ENCODE assay signal across 9 cellular contexts in the genomic region with DNA sequence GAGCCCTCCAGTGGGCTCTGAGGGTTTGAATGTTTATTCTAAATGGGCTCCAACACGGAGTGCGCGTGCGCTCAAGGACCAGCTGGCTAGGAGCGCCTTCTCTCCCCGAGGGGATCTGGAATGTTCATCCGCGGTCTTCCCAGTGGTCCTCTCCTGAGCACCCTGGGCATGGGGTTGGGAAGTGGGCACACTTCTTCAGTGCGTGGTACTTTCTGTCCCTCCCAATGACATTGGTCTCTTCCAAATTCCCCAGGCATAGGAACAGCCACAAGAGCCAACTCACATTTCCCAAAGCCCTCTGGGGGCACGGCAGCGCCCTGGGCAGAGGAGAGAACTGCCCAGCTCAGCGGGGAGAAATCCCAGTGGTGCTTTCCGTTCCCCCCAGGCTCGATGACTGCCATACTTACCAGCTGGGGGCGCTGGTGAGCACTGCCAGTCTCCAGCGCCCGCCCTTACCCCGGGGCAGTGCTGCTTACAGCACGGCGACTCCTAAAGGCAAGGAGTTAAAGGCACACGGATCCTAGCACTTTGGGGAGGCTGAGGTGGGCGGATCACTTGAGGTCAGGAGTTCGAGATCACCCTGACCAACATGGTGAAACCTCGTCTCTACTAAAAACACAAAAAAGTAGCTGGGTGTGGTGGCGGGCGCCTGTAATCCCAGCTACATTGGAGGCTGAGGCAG. TPM values are rescaled to one million over a fixed set of nuclear protein-coding genes. Genes with fewer than 3 reads are reported as not detected.
A peak's percentile ranks its signal among the peaks of the same experiment; 100 is the strongest.
DNase-seq lines count a peak whose midpoint lies in the region; ATAC-seq and TF ChIP-seq lines count a peak whose summit lies in the region.
"Had no signal": no experiment of that assay in that cellular context is flagged by ENCODE, and none has a peak within 500 bp of the region (broad histone marks: within the 10 kb centered on the region; RNA-seq: fewer than 3 reads in every experiment).

No MANE protein-coding gene starts in this region.

- H3K9me3 ChIP-seq in DOHH2 (ENCODE audit: control insufficient read depth, insufficient read depth, low read length), result no peaks in the 10 kb centered on the region

- H3K9me2 ChIP-seq in DOHH2 (replicated peaks; ENCODE audit: control insufficient read depth, low read length), result no peaks in the 10 kb centered on the region

- peak overlapping the region; percentile 68 for H3K4me2 ChIP-seq in DOHH2 (ENCODE audit: low read length)

- no peak overlapping the region for H3K27ac ChIP-seq in DOHH2 (ENCODE audit: low read depth, low read length)

- no peaks in the 10 kb centered on the region for H3K36me3 ChIP-seq in DOHH2 (ENCODE audit: control insufficient read depth, low read length)

- H3K4me1 ChIP-seq in DOHH2 (ENCODE audit: control insufficient read depth, low read length), result peaks cover 7% of the 10 kb centered on the region

- peak overlapping the region; percentile 50 for H3K4me3 ChIP-seq in DOHH2 (ENCODE audit: low read length)
- H3K4me3 ChIP-seq in epithelial cell of esophagus (ENCODE audit: low read length), result no peak overlapping the region

- no peaks in the 10 kb centered on the region for H3F3A ChIP-seq in DOHH2 (ENCODE audit: control insufficient read depth, insufficient read depth)

- no peaks in the 10 kb centered on the region for H3K36me3 Mint-ChIP-seq in activated CD8-positive, alpha-beta memory T cell treated with anti-CD3 and anti-CD28 coated beads, Interleukin-2, amount 10 ng/mL, durations not matched to agents 7 days and 5 days

- no peaks in the 10 kb centered on the region for H4K20me1 ChIP-seq in DOHH2 (ENCODE audit: control insufficient read depth, insufficient read depth, low read depth, low read length)

- no peaks in the 10 kb centered on the region for H3K9me3 Mint-ChIP-seq in activated CD8-positive, alpha-beta memory T cell treated with anti-CD3 and anti-CD28 coated beads, Interleukin-2, amount 10 ng/mL, durations not matched to agents 7 days and 5 days (ENCODE audit: low read depth)

- H3K79me2 ChIP-seq in DOHH2 (ENCODE audit: control insufficient read depth, low read length), result no peaks in the 10 kb centered on the region

- H3K27ac Mint-ChIP-seq in activated CD8-positive, alpha-beta memory T cell treated with anti-CD3 and anti-CD28 coated beads, Interleukin-2, amount 10 ng/mL, durations not matched to agents 7 days and 5 days, result no peak overlapping the region

- TF ChIP-seq CTCF in DOHH2 (IDR thresholded peaks at IDR 0.05; ENCODE audit: low read depth, low read length, poor library complexity, severe bottlenecking) (peak; percentile 88), epithelial cell of esophagus (IDR thresholded peaks at IDR 0.05; ENCODE audit: insufficient read depth, low read depth, low read length, missing control alignments) (peak; percentile 48)

- H3K4me1 Mint-ChIP-seq in activated CD8-positive, alpha-beta memory T cell treated with anti-CD3 and anti-CD28 coated beads, Interleukin-2, amount 10 ng/mL, durations not matched to agents 7 days and 5 days, result peaks cover 6% of the 10 kb centered on the region

- no peak overlapping the region for H3K4me3 Mint-ChIP-seq in activated CD8-positive, alpha-beta memory T cell treated with anti-CD3 and anti-CD28 coated beads, Interleukin-2, amount 10 ng/mL, durations not matched to agents 7 days and 5 days

- H3K27me3 Mint-ChIP-seq in activated CD8-positive, alpha-beta memory T cell treated with anti-CD3 and anti-CD28 coated beads, Interleukin-2, amount 10 ng/mL, durations not matched to agents 7 days and 5 days, result peaks cover 29% of the 10 kb centered on the region

- DNase-seq in MV-4-11 (lab: John Stamatoyannopoulos, UW) (peak; percentile 10), epithelial cell of esophagus (ENCODE audit: low read depth) (peak; percentile 42), midbrain (lab: John Stamatoyannopoulos, UW) (peak; percentile 6)
- peak; percentile 71 for DNase-seq in activated CD8-positive, alpha-beta memory T cell treated with anti-CD3 and anti-CD28 coated beads, Interleukin-2, amount 10 ng/mL, durations not matched to agents 7 days and 5 days
- DNase-seq in stimulated activated CD8-positive, alpha-beta memory T cell treated with anti-CD3 and anti-CD28 coated beads, Interleukin-2, amount 100 ng/mL, for 48 hours (ENCODE audit: low read depth in 2 of 2), result peak; percentile 63 to 66

- ATAC-seq in activated CD8-positive, alpha-beta memory T cell treated with anti-CD3 and anti-CD28 coated beads, Interleukin-2, amount 10 ng/mL, durations not matched to agents 7 days and 5 days, result peak; percentile 84
- ATAC-seq in HG03457 (IDR thresholded peaks at IDR 0.05; ENCODE audit: unreplicated experiment) (no peak), GM18511 (IDR thresholded peaks at IDR 0.05; ENCODE audit: unreplicated experiment) (no peak)

- no peaks in the 10 kb centered on the region for H3K27me3 ChIP-seq in DOHH2 (ENCODE audit: control insufficient read depth, low read length)

- CTCF ChIA-PET in activated CD8-positive, alpha-beta memory T cell treated with anti-CD3 and anti-CD28 coated beads, Interleukin-2, amount 10 ng/mL, durations not matched to agents 7 days and 5 days (lab: Charles Lee), result interaction anchor here (0.6 to 3.0 kb wide), 17 partner anchors 9 to 247 kb away, joined by 3 to 10 read pairs (median 3); a partner anchor contains a TSS

RNA-seq across cellular contexts. Expression of a gene that starts 29.9 kb away (rescaled TPM):
- total RNA-seq in activated CD8-positive, alpha-beta memory T cell treated with anti-CD3 and anti-CD28 coated beads, Interleukin-2, amount 10 ng/mL, durations not matched to agents 7 days and 5 days, result not detected
- total RNA-seq: T-helper 2 cell treated with Interferon-gamma antibody and Interleukin-4, amounts not matched to agents 100 ng/mL and 5 ng/mL, for 36 hours had no signal

RNA-seq across cellular contexts. Expression of a gene that starts 36.0 kb away (rescaled TPM):
- total RNA-seq in activated CD8-positive, alpha-beta memory T cell treated with anti-CD3 and anti-CD28 coated beads, Interleukin-2, amount 10 ng/mL, durations not matched to agents 7 days and 5 days, result not detected

Comparison
In these comparisons a context has a peak if more than half of its experiments do, and no peak if none do; other contexts are left out.
1. DNase-seq: peak in every context shown above with its lines; median percentile 71 in activated CD8-positive, alpha-beta memory T cell treated with anti-CD3 and anti-CD28 coated beads, Interleukin-2, amount 10 ng/mL, durations not matched to agents 7 days and 5 days; 64 in stimulated activated CD8-positive, alpha-beta memory T cell treated with anti-CD3 and anti-CD28 coated beads, Interleukin-2, amount 100 ng/mL, for 48 hours; 42 in epithelial cell of esophagus; 10 in MV-4-11; 6 in midbrain.